Comparison of ENCODE assay signal across 1 cellular context in the genomic region with DNA sequence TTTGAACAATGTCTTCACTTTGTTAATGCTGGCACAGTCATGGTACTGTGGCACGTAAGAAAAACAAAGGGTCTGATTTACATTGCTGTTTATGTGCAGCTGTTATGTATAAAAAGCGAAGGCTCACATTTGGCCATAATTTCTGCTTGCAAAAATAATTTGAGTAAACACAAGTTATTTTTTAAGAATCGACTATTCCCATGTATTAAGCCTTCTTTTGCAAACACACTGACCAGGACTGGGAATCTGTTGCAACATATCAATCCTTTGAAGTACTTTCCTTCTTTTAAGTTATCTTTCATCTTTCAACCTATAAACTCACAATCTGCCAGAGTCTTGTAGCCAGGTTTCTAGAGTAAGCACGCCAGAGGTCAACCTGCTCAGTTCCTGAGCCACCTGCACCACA.
A peak's percentile ranks its signal among the peaks of the same experiment; 100 is the strongest.
TF ChIP-seq lines count a peak whose summit lies in the region.

No MANE protein-coding gene starts in this region.

TF ChIP-seq in HepG2, 621 proteins besides CTCF, POLR2A, EP300 and RAD21 (continued from another document):
- TF ChIP-seq, protein P1, sequence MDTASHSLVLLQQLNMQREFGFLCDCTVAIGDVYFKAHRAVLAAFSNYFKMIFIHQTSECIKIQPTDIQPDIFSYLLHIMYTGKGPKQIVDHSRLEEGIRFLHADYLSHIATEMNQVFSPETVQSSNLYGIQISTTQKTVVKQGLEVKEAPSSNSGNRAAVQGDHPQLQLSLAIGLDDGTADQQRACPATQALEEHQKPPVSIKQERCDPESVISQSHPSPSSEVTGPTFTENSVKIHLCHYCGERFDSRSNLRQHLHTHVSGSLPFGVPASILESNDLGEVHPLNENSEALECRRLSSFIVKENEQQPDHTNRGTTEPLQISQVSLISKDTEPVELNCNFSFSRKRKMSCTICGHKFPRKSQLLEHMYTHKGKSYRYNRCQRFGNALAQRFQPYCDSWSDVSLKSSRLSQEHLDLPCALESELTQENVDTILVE (CRISPR knock-in tag; IDR thresholded peaks at IDR 0.05) = peak; percentile 73
- TF ChIP-seq, protein P2, sequence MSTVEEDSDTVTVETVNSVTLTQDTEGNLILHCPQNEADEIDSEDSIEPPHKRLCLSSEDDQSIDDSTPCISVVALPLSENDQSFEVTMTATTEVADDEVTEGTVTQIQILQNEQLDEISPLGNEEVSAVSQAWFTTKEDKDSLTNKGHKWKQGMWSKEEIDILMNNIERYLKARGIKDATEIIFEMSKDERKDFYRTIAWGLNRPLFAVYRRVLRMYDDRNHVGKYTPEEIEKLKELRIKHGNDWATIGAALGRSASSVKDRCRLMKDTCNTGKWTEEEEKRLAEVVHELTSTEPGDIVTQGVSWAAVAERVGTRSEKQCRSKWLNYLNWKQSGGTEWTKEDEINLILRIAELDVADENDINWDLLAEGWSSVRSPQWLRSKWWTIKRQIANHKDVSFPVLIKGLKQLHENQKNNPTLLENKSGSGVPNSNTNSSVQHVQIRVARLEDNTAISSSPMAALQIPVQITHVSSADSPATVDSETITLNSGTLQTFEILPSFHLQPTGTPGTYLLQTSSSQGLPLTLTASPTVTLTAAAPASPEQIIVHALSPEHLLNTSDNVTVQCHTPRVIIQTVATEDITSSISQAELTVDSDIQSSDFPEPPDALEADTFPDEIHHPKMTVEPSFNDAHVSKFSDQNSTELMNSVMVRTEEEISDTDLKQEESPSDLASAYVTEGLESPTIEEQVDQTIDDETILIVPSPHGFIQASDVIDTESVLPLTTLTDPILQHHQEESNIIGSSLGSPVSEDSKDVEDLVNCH (CRISPR knock-in tag; IDR thresholded peaks at IDR 0.05) = no peak
- TF ChIP-seq RCOR2 (CRISPR knock-in tag; IDR thresholded peaks at IDR 0.05) = peak; percentile 90
- TF ChIP-seq, protein P3, sequence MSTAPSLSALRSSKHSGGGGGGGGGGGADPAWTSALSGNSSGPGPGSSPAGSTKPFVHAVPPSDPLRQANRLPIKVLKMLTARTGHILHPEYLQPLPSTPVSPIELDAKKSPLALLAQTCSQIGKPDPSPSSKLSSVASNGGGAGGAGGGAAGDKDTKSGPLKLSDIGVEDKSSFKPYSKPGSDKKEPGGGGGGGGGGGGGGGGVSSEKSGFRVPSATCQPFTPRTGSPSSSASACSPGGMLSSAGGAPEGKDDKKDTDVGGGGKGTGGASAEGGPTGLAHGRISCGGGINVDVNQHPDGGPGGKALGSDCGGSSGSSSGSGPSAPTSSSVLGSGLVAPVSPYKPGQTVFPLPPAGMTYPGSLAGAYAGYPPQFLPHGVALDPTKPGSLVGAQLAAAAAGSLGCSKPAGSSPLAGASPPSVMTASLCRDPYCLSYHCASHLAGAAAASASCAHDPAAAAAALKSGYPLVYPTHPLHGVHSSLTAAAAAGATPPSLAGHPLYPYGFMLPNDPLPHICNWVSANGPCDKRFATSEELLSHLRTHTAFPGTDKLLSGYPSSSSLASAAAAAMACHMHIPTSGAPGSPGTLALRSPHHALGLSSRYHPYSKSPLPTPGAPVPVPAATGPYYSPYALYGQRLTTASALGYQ (CRISPR knock-in tag; IDR thresholded peaks at IDR 0.05) = peak; percentile 94
- TF ChIP-seq, protein P4, sequence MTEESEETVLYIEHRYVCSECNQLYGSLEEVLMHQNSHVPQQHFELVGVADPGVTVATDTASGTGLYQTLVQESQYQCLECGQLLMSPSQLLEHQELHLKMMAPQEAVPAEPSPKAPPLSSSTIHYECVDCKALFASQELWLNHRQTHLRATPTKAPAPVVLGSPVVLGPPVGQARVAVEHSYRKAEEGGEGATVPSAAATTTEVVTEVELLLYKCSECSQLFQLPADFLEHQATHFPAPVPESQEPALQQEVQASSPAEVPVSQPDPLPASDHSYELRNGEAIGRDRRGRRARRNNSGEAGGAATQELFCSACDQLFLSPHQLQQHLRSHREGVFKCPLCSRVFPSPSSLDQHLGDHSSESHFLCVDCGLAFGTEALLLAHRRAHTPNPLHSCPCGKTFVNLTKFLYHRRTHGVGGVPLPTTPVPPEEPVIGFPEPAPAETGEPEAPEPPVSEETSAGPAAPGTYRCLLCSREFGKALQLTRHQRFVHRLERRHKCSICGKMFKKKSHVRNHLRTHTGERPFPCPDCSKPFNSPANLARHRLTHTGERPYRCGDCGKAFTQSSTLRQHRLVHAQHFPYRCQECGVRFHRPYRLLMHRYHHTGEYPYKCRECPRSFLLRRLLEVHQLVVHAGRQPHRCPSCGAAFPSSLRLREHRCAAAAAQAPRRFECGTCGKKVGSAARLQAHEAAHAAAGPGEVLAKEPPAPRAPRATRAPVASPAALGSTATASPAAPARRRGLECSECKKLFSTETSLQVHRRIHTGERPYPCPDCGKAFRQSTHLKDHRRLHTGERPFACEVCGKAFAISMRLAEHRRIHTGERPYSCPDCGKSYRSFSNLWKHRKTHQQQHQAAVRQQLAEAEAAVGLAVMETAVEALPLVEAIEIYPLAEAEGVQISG (CRISPR knock-in tag; IDR thresholded peaks at IDR 0.05) = 0 out of 2 replicates have a peak, but pooled peaks have one; percentile 21
- no peak for TF ChIP-seq SETDB1 (CRISPR knock-in tag; IDR thresholded peaks at IDR 0.05; ENCODE audit: borderline replicate concordance)
- TF ChIP-seq ZNF879 (CRISPR knock-in tag; IDR thresholded peaks at IDR 0.05) = no peak
- TF ChIP-seq ZNF816 (CRISPR knock-in tag; IDR thresholded peaks at IDR 0.05; ENCODE audit: borderline replicate concordance) = no peak
- TF ChIP-seq, protein P5, sequence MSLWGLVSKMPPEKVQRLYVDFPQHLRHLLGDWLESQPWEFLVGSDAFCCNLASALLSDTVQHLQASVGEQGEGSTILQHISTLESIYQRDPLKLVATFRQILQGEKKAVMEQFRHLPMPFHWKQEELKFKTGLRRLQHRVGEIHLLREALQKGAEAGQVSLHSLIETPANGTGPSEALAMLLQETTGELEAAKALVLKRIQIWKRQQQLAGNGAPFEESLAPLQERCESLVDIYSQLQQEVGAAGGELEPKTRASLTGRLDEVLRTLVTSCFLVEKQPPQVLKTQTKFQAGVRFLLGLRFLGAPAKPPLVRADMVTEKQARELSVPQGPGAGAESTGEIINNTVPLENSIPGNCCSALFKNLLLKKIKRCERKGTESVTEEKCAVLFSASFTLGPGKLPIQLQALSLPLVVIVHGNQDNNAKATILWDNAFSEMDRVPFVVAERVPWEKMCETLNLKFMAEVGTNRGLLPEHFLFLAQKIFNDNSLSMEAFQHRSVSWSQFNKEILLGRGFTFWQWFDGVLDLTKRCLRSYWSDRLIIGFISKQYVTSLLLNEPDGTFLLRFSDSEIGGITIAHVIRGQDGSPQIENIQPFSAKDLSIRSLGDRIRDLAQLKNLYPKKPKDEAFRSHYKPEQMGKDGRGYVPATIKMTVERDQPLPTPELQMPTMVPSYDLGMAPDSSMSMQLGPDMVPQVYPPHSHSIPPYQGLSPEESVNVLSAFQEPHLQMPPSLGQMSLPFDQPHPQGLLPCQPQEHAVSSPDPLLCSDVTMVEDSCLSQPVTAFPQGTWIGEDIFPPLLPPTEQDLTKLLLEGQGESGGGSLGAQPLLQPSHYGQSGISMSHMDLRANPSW (CRISPR knock-in tag; IDR thresholded peaks at IDR 0.05; ENCODE audit: borderline replicate concordance) = peak; percentile 65; the same call in 1 of the 2 replicates
- peak; percentile 51 for TF ChIP-seq MED8 (CRISPR knock-in tag; IDR thresholded peaks at IDR 0.05; ENCODE audit: insufficient replicate concordance)
- TF ChIP-seq, protein P6, sequence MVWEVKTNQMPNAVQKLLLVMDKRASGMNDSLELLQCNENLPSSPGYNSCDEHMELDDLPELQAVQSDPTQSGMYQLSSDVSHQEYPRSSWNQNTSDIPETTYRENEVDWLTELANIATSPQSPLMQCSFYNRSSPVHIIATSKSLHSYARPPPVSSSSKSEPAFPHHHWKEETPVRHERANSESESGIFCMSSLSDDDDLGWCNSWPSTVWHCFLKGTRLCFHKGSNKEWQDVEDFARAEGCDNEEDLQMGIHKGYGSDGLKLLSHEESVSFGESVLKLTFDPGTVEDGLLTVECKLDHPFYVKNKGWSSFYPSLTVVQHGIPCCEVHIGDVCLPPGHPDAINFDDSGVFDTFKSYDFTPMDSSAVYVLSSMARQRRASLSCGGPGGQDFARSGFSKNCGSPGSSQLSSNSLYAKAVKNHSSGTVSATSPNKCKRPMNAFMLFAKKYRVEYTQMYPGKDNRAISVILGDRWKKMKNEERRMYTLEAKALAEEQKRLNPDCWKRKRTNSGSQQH (CRISPR knock-in tag; IDR thresholded peaks at IDR 0.05; ENCODE audit: low read depth) = no peak
- TF ChIP-seq, protein P7, sequence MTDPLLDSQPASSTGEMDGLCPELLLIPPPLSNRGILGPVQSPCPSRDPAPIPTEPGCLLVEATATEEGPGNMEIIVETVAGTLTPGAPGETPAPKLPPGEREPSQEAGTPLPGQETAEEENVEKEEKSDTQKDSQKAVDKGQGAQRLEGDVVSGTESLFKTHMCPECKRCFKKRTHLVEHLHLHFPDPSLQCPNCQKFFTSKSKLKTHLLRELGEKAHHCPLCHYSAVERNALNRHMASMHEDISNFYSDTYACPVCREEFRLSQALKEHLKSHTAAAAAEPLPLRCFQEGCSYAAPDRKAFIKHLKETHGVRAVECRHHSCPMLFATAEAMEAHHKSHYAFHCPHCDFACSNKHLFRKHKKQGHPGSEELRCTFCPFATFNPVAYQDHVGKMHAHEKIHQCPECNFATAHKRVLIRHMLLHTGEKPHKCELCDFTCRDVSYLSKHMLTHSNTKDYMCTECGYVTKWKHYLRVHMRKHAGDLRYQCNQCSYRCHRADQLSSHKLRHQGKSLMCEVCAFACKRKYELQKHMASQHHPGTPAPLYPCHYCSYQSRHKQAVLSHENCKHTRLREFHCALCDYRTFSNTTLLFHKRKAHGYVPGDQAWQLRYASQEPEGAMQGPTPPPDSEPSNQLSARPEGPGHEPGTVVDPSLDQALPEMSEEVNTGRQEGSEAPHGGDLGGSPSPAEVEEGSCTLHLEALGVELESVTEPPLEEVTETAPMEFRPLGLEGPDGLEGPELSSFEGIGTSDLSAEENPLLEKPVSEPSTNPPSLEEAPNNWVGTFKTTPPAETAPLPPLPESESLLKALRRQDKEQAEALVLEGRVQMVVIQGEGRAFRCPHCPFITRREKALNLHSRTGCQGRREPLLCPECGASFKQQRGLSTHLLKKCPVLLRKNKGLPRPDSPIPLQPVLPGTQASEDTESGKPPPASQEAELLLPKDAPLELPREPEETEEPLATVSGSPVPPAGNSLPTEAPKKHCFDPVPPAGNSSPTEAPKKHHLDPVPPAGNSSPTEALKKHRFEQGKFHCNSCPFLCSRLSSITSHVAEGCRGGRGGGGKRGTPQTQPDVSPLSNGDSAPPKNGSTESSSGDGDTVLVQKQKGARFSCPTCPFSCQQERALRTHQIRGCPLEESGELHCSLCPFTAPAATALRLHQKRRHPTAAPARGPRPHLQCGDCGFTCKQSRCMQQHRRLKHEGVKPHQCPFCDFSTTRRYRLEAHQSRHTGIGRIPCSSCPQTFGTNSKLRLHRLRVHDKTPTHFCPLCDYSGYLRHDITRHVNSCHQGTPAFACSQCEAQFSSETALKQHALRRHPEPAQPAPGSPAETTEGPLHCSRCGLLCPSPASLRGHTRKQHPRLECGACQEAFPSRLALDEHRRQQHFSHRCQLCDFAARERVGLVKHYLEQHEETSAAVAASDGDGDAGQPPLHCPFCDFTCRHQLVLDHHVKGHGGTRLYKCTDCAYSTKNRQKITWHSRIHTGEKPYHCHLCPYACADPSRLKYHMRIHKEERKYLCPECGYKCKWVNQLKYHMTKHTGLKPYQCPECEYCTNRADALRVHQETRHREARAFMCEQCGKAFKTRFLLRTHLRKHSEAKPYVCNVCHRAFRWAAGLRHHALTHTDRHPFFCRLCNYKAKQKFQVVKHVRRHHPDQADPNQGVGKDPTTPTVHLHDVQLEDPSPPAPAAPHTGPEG (CRISPR knock-in tag; IDR thresholded peaks at IDR 0.05) = peak; percentile 52; the same call in 1 of the 2 replicates
- peak; percentile 83 for TF ChIP-seq PITX1 (CRISPR knock-in tag; IDR thresholded peaks at IDR 0.05)
- TF ChIP-seq, protein P8, sequence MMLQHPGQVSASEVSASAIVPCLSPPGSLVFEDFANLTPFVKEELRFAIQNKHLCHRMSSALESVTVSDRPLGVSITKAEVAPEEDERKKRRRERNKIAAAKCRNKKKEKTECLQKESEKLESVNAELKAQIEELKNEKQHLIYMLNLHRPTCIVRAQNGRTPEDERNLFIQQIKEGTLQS (CRISPR knock-in tag; IDR thresholded peaks at IDR 0.05) = no peak
- no peak for TF ChIP-seq ZNF709 (CRISPR knock-in tag; IDR thresholded peaks at IDR 0.05)
TF ChIP-seq in HepG2: peak in this region for 143.
